ENCODE assay signal across 11 cellular contexts in the genomic region with DNA sequence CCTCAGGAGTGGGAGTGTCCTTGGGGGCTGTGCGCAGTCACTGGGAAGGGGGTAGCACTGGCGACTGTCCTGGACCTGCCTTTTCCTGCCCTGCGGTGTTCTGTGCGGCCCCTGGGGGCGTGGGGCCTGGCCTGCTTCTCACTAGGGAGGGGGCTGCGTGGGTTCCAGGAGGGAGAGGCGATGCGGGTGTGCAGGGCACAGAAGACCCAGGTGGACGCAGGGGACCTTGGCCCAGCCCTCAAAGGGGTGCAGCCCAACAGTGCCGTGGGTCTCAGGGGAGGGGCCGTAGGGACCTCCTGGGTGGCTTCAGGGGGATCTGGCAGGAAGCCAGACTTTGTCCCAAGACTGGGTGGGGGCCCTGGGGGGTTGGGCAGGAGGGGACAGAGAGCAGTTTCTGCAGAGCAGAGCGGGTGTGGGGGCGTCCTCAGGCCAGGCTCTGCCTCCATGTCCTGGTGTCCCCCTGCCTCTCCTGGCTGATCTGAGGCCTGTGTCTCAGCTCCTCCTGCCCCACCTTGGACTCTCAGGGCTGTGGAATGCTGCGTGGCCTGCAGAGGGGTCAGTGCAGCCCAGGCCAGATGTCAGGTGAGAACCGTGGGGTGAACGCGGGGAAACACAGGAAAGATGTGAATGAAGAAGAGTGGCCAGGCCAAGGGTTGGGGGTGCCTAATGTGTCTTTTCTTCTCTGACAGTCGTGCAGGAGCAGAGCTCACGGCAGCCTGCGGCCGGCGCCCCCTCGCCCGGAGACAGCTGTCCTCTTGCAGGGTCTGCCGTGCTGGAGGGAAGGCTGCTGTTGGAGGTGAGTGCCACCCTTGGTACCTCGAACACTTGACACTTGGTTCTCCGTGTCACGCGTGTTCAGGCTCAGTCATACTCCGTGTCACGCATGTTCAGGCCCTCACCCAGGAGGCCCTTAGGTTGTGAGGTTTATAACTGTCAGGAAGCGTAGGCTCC. TPM values are rescaled to one million over a fixed set of nuclear protein-coding genes. Genes with fewer than 3 reads are reported as not detected.
DNase-seq lines count a peak whose midpoint lies in the region; ATAC-seq, FAIRE-seq and TF ChIP-seq lines count a peak whose summit lies in the region.
"Had no signal": no experiment of that assay in that cellular context is flagged by ENCODE, and none has a peak within 500 bp of the region (broad histone marks: within the 10 kb centered on the region; RNA-seq: fewer than 3 reads in every experiment).

No MANE protein-coding gene starts in this region.

- H3K23ac ChIP-seq in IMR-90 (ENCODE audit: low read depth, low read length), result no peak overlapping the region

- H3K9me1 ChIP-seq in IMR-90 (ENCODE audit: insufficient read depth, low read length), result peaks cover 30% of the 10 kb centered on the region

- no peak overlapping the region for H2AFZ ChIP-seq in IMR-90 (replicated peaks; ENCODE audit: low read length, poor library complexity)

- H4K20me1 ChIP-seq in IMR-90 (ENCODE audit: insufficient read depth, low read length), result no peaks in the 10 kb centered on the region

- dilution Hi-C loops in IMR-90 (cut with HindIII; ENCODE audit: low sequenced_read_pairs, unreplicated experiment), result no loop called here

- TF ChIP-seq RAD21 in IMR-90 (IDR thresholded peaks at IDR 0.05; ENCODE audit: low read length), result no peak

- peak overlapping the region; percentile 100 for H3K4ac ChIP-seq in IMR-90 (ENCODE audit: low read depth, low read length)

- peak overlapping the region; percentile 98 for H2BK5ac ChIP-seq in IMR-90 (ENCODE audit: low read depth, low read length, poor library complexity, severe bottlenecking)

- in situ Hi-C loops in IMR-90 (cut with MboI; ENCODE audit: low sequenced_read_pairs), result no loop called here

- H3K56ac ChIP-seq in IMR-90 (ENCODE audit: extremely low read depth, insufficient read depth, low read length), result peak overlapping the region; percentile 47; the same call in 1 of the 2 replicates

- no peaks in the 10 kb centered on the region for H3K9me3 Mint-ChIP-seq in central memory CD8-positive, alpha-beta T cell
- H3K9me3 Mint-ChIP-seq in progenitor cell of endocrine pancreas (ENCODE audit: low read depth), result peaks cover 3% of the 10 kb centered on the region

- peak overlapping the region; percentile 98 for H3K27ac ChIP-seq in IMR-90 (ENCODE audit: insufficient read depth, low read length)
- no peak overlapping the region for H3K27ac ChIP-seq in small intestine (ENCODE audit: low read depth in 1 of 2, low read length in 1 of 2)
- H3K27ac ChIP-seq: ascending aorta had no signal

- H3K36me3 ChIP-seq in IMR-90 (ENCODE audit: control insufficient read depth, insufficient read depth, low read length) (peaks cover 34% of the 10 kb centered on the region), small intestine (ENCODE audit: control insufficient read depth in 2 of 2, insufficient read depth in 2 of 2, low read length in 2 of 2) (no peaks in the 10 kb centered on the region)
- H3K36me3 ChIP-seq: ascending aorta had no signal

- no peaks in the 10 kb centered on the region for H3K4me1 Mint-ChIP-seq in central memory CD8-positive, alpha-beta T cell
- H3K4me1 Mint-ChIP-seq in progenitor cell of endocrine pancreas (ENCODE audit: low read depth), result no peaks in the 10 kb centered on the region

- no peaks in the 10 kb centered on the region for H3K36me3 Mint-ChIP-seq in central memory CD8-positive, alpha-beta T cell (ENCODE audit: insufficient read depth)
- H3K36me3 Mint-ChIP-seq in progenitor cell of endocrine pancreas (ENCODE audit: insufficient read depth), result no peaks in the 10 kb centered on the region
- H3K36me3 Mint-ChIP-seq: naive B cell had no signal

- ATAC-seq in IMR-90 (ENCODE audit: low read depth) (no peak), HG02571 (IDR thresholded peaks at IDR 0.05; ENCODE audit: unreplicated experiment) (no peak)
- no peak for ATAC-seq in central memory CD8-positive, alpha-beta T cell (replicated peaks; ENCODE audit: extremely low read depth, poor library complexity, severe bottlenecking)

- H3K9me3 ChIP-seq in IMR-90 (ENCODE audit: control insufficient read depth, insufficient read depth, low read length) (no peaks in the 10 kb centered on the region), small intestine (ENCODE audit: control insufficient read depth, low read depth) (no peaks in the 10 kb centered on the region)
- H3K9me3 ChIP-seq: ascending aorta had no signal

- WGBS in IMR-90 (ENCODE audit: extremely low coverage in 2 of 2, insufficient read length in 1 of 2), 2 experiments, result 94% methylated on average over 11 of the region's 32 CpGs; no CpG with 5 or more reads in 1 of the 2 experiments
- WGBS in small intestine, 3 donors, result 84 to 89% (median 87%) methylated on average over 32 of the region's 32 CpGs

- peak overlapping the region; percentile 100 for H2BK120ac ChIP-seq in IMR-90 (ENCODE audit: low read depth, low read length)

- H3K9ac ChIP-seq in IMR-90 (ENCODE audit: low read depth, low read length), result no peak overlapping the region

- peak overlapping the region; percentile 99 for H2BK20ac ChIP-seq in IMR-90 (ENCODE audit: low read depth, low read length)

- H4K91ac ChIP-seq in IMR-90 (ENCODE audit: insufficient read depth, low read depth, low read length), result peak overlapping the region; percentile 100

- H3K27ac Mint-ChIP-seq in central memory CD8-positive, alpha-beta T cell (ENCODE audit: low read depth), result no peak overlapping the region
- H3K27ac Mint-ChIP-seq in progenitor cell of endocrine pancreas, result no peak overlapping the region
- H3K27ac Mint-ChIP-seq: naive B cell had no signal

- CTCF ChIA-PET in IMR-90 (lab: Yijun Ruan, JAX), result no interaction called here

- H3K4me1 ChIP-seq in IMR-90 (ENCODE audit: control insufficient read depth, insufficient read depth, low read length) (peaks cover 43% of the 10 kb centered on the region), small intestine (ENCODE audit: control insufficient read depth in 2 of 2, insufficient read depth in 1 of 2, low read depth in 1 of 2, low read length in 1 of 2) (no peaks in the 10 kb centered on the region)
- H3K4me1 ChIP-seq: ascending aorta had no signal

- no peak for TF ChIP-seq POLR2A in IMR-90 (IDR thresholded peaks at IDR 0.05; ENCODE audit: low read depth, low read length)

- POLR2A ChIA-PET in IMR-90 (lab: Charles Lee; ENCODE audit: unreplicated experiment), result no interaction called here

- no peak overlapping the region for H3K4me3 Mint-ChIP-seq in central memory CD8-positive, alpha-beta T cell
- no peak overlapping the region for H3K4me3 Mint-ChIP-seq in progenitor cell of endocrine pancreas (ENCODE audit: low read depth)

- H3K14ac ChIP-seq in IMR-90 (replicated peaks; ENCODE audit: low read depth, low read length), result peak overlapping the region; percentile 99

- H3K79me1 ChIP-seq in IMR-90 (ENCODE audit: low read depth in 1 of 2, low read length in 2 of 2), result peaks cover 27 to 90% of the 10 kb centered on the region in 2 experiments

- BruUV-seq in IMR-90 (replicated peaks; lab: Mats Ljungman, UMichigan), result no TSS peak

- peak overlapping the region; percentile 99 for H2AK9ac ChIP-seq in IMR-90 (replicated peaks; ENCODE audit: low read depth, low read length, poor library complexity)

- FAIRE-seq in small intestine (lab: Jason Lieb, UNC), result no peak

- peak overlapping the region; percentile 61 for H3K18ac ChIP-seq in IMR-90 (ENCODE audit: low read depth, low read length)

- peak overlapping the region; percentile 99 for H2AK5ac ChIP-seq in IMR-90 (ENCODE audit: low read depth, low read length)

- intact Hi-C loops in IMR-90 (cut with micrococcal nuclease), result no loop called here

- peak overlapping the region; percentile 99 to 100 for H4K8ac ChIP-seq in IMR-90 (ENCODE audit: low read depth in 2 of 2, low read length in 2 of 2)

- H3K4me3 ChIP-seq in IMR-90 (ENCODE audit: insufficient read depth, low read depth, low read length), result no peak overlapping the region
- H3K4me3 ChIP-seq in small intestine (ENCODE audit: low read depth in 1 of 2, low read length in 2 of 2), result no peak overlapping the region
- H3K4me3 ChIP-seq: ascending aorta had no signal

- H3K4me2 ChIP-seq in IMR-90 (ENCODE audit: low read depth, low read length), result no peak overlapping the region

- H4K5ac ChIP-seq in IMR-90 (ENCODE audit: low read depth, low read length), result peak overlapping the region; percentile 99

- DNase-seq in ELF-1 (ENCODE audit: low read depth, low spot score) (peak; percentile 2), IMR-90 (no peak), progenitor cell of endocrine pancreas (ENCODE audit: low spot score, unreplicated experiment) (peak; percentile 6), DMS153 treated with DMSO at 0.1 percent for 48 hours (lab: John Stamatoyannopoulos, UW; ENCODE audit: unreplicated experiment) (no peak), small intestine (no peak)
- DNase-seq in central memory CD8-positive, alpha-beta T cell (ENCODE audit: low spot score in 2 of 2), result peak; percentile 6 to 11
- DNase-seq: DMS 273 treated with DMSO at 0.1 percent for 48 hours, naive B cell, NCI-H187 had no signal

- H3K27me3 ChIP-seq in IMR-90 (ENCODE audit: control insufficient read depth, insufficient read depth, low read length) (no peaks in the 10 kb centered on the region), small intestine (ENCODE audit: control insufficient read depth in 2 of 2, insufficient read depth in 2 of 2, low read length in 2 of 2) (no peaks in the 10 kb centered on the region)
- H3K27me3 ChIP-seq: ascending aorta had no signal

- no peak for TF ChIP-seq CTCF in IMR-90 (conservative IDR thresholded peaks at IDR 0.05; ENCODE audit: low read depth, low read length)
- TF ChIP-seq CTCF in progenitor cell of endocrine pancreas (IDR thresholded peaks at IDR 0.05; ENCODE audit: unreplicated experiment), result no peak

- H3K27me3 Mint-ChIP-seq in central memory CD8-positive, alpha-beta T cell, result peaks cover 30% of the 10 kb centered on the region
- H3K27me3 Mint-ChIP-seq in progenitor cell of endocrine pancreas, result peaks cover 43% of the 10 kb centered on the region

- peak overlapping the region; percentile 100; the same call in 2 of the 3 replicates for H2BK15ac ChIP-seq in IMR-90 (ENCODE audit: low read depth, low read length)

TF ChIP-seq in IMR-90, 13 proteins besides CTCF, POLR2A, EP300 and RAD21 (continues in another document):
- no peak for TF ChIP-seq FOS (IDR thresholded peaks at IDR 0.05; ENCODE audit: low read depth, low read length)
- TF ChIP-seq RFX5 (IDR thresholded peaks at IDR 0.05; ENCODE audit: low read depth, low read length), result no peak
- TF ChIP-seq MAFK (IDR thresholded peaks at IDR 0.05; ENCODE audit: low read depth, low read length), result no peak
- TF ChIP-seq MAZ (IDR thresholded peaks at IDR 0.05; ENCODE audit: borderline replicate concordance, low read depth, low read length), result no peak

RNA-seq across cellular contexts. Expression of a gene that starts 54.7 kb away (rescaled TPM):
- total RNA-seq in IMR-90 (2012; rRNA removed) (15.6 and 16.7 TPM in 2 replicates), progenitor cell of endocrine pancreas (0.69 and 1.3 TPM in 2 replicates)
- polyA plus RNA-seq in IMR-90 (2012; rRNA removed) (36.1 and 37.1 TPM in 2 replicates), small intestine (1 to 10 TPM in 1 of 3 donors, under 1 TPM in 2; 0.22 to 1.1 (median 0.82) TPM)
- 24.9 and 33.9 TPM in 2 replicates for polyA plus RNA-seq in IMR-90 (2012; cell fraction: cytosol; rRNA removed)
- polyA plus RNA-seq in IMR-90 (2012; cell fraction: nucleus; rRNA removed; ENCODE audit: low replicate concordance), result 77.0 and 141 TPM in 2 replicates
- total RNA-seq: ascending aorta had no signal

Comparison
In these comparisons a context has a peak if more than half of its experiments do, and no peak if none do; other contexts are left out.
1. DNase-seq: peak in ELF-1 (single experiment), central memory CD8-positive, alpha-beta T cell (2 of 2) and progenitor cell of endocrine pancreas (single experiment); none in IMR-90 (single experiment), DMS153 treated with DMSO at 0.1 percent for 48 hours (single experiment) and small intestine (single experiment).